8 cellular contexts compared by ENCODE assay signal in the genomic region with DNA sequence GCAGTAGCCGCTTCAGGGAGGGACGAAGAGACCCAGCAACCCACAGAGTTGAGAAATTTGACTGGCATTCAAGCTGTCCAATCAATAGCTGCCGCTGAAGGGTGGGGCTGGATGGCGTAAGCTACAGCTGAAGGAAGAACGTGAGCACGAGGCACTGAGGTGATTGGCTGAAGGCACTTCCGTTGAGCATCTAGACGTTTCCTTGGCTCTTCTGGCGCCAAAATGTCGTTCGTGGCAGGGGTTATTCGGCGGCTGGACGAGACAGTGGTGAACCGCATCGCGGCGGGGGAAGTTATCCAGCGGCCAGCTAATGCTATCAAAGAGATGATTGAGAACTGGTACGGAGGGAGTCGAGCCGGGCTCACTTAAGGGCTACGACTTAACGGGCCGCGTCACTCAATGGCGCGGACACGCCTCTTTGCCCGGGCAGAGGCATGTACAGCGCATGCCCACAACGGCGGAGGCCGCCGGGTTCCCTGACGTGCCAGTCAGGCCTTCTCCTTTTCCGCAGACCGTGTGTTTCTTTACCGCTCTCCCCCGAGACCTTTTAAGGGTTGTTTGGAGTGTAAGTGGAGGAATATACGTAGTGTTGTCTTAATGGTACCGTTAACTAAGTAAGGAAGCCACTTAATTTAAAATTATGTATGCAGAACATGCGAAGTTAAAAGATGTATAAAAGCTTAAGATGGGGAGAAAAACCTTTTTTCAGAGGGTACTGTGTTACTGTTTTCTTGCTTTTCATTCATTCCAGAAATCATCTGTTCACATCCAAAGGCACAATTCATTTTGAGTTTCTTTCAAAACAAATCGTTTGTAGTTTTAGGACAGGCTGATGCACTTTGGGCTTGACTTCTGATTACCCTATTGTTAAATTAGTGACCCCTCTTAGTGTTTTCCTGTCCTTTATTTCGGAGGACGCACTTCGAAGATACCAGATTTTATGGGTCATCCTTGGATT. TPM values are rescaled to one million over a fixed set of nuclear protein-coding genes. Genes with fewer than 3 reads are reported as not detected.
DNase-seq lines count a peak whose midpoint lies in the region; TF ChIP-seq lines count a peak whose summit lies in the region.

A gene (plus strand): TSS at position 193 of the 958 bp plus-strand sequence. CDS start 30 bp downstream, at position 223.

- H3K27me3 ChIP-seq in H7 (ENCODE audit: control insufficient read depth, insufficient read depth, low read length) (no peaks in the 10 kb centered on the region), MM.1S (replicated peaks; ENCODE audit: insufficient read depth, low read length) (no peaks in the 10 kb centered on the region), parathyroid adenoma (ENCODE audit: control insufficient read depth, insufficient read depth, low read length) (no peaks in the 10 kb centered on the region)

- peaks cover 6% of the 10 kb centered on the region; the same call in 1 of the 2 replicates for H3K36me3 ChIP-seq in H7 (replicated peaks; ENCODE audit: control insufficient read depth, insufficient read depth, low read length)
- H3K36me3 ChIP-seq in MM.1S (replicated peaks; ENCODE audit: insufficient read depth, low read length): peaks cover 15% of the 10 kb centered on the region
- no peaks in the 10 kb centered on the region for H3K36me3 ChIP-seq in parathyroid adenoma (ENCODE audit: control insufficient read depth, insufficient read depth, low read length)

- peaks cover 6% of the 10 kb centered on the region; the same call in 1 of the 2 replicates for H3K4me1 ChIP-seq in MM.1S (ENCODE audit: low read length)
- peaks cover 20% of the 10 kb centered on the region for H3K4me1 ChIP-seq in parathyroid adenoma

- H3K4me2 ChIP-seq in MM.1S (ENCODE audit: low read depth, low read length) (peak within 1 kb of the TSS; percentile 79), parathyroid adenoma (ENCODE audit: low read length) (peak within 1 kb of the TSS; percentile 97)

- no peaks in the 10 kb centered on the region for H3K9me3 Mint-ChIP-seq in type B pancreatic cell

- H3K9me3 ChIP-seq in MM.1S (replicated peaks; ENCODE audit: insufficient read depth, low read length) (no peaks in the 10 kb centered on the region), parathyroid adenoma (ENCODE audit: control insufficient read depth, low read length) (no peaks in the 10 kb centered on the region)

- H3K36me3 Mint-ChIP-seq in type B pancreatic cell: peaks cover 32% of the 10 kb centered on the region

- H3K79me2 ChIP-seq in MM.1S (ENCODE audit: low read length) (peaks cover 29% of the 10 kb centered on the region), parathyroid adenoma (peaks cover 31% of the 10 kb centered on the region)

- no peaks in the 10 kb centered on the region for H3K9me2 ChIP-seq in MM.1S (replicated peaks; ENCODE audit: insufficient read depth, low read length)

- H3K4me3 Mint-ChIP-seq in type B pancreatic cell: no peak within 1 kb of the TSS

- H3F3A ChIP-seq in MM.1S (ENCODE audit: insufficient read depth, low read length): no peaks in the 10 kb centered on the region

- H3K9ac ChIP-seq in MM.1S (ENCODE audit: low read length): peak within 1 kb of the TSS; percentile 78
- peak within 1 kb of the TSS; percentile 92 for H3K9ac ChIP-seq in parathyroid adenoma

- DNase-seq in ELF-1 (ENCODE audit: low read depth, low spot score) (peak; percentile 100), H7 (peak; percentile 85), MM.1S (peak; percentile 100), glomerular visceral epithelial cell (ENCODE audit: extremely low spot score) (peak; percentile 100), type B pancreatic cell (ENCODE audit: extremely low spot score, unreplicated experiment) (peak; percentile 98)
- peak; percentile 97 for DNase-seq in activated effector memory CD4-positive, alpha-beta T cell treated with Interleukin-2 at 50 U/mL for 16 hours
- no peak for DNase-seq in stimulated activated naive CD4-positive, alpha-beta T cell treated with Interleukin-2 at 50 U/mL for 16 hours (lab: John Stamatoyannopoulos, UW)

- peaks cover 10% of the 10 kb centered on the region for H3K4me1 Mint-ChIP-seq in type B pancreatic cell (ENCODE audit: unreplicated experiment)

- H3K27ac ChIP-seq in MM.1S (ENCODE audit: low read length): peak within 1 kb of the TSS; percentile 88
- H3K27ac ChIP-seq in parathyroid adenoma: peak within 1 kb of the TSS; percentile 98

- H3K27me3 Mint-ChIP-seq in type B pancreatic cell: no peaks in the 10 kb centered on the region

- H4K20me1 ChIP-seq in MM.1S (ENCODE audit: insufficient read depth, low read length): no peaks in the 10 kb centered on the region

- peak within 1 kb of the TSS; percentile 76 for H3K4me3 ChIP-seq in H7 (ENCODE audit: insufficient read depth, low read depth, low read length)
- H3K4me3 ChIP-seq in MM.1S (ENCODE audit: low read length): peak within 1 kb of the TSS; percentile 75
- H3K4me3 ChIP-seq in parathyroid adenoma (ENCODE audit: low read depth, low read length): peak within 1 kb of the TSS; percentile 89

- TF ChIP-seq CTCF in MM.1S (IDR thresholded peaks at IDR 0.05; ENCODE audit: low read length) (no peak), parathyroid adenoma (IDR thresholded peaks at IDR 0.05) (no peak), type B pancreatic cell (conservative IDR thresholded peaks at IDR 0.05) (no peak)

- H2AFZ ChIP-seq in MM.1S (ENCODE audit: low read length) (peak within 1 kb of the TSS; percentile 76), parathyroid adenoma (peak within 1 kb of the TSS; percentile 96)

- H3K27ac Mint-ChIP-seq in type B pancreatic cell: no peak within 1 kb of the TSS

RNA-seq across cellular contexts. Expression of the gene that starts here (rescaled TPM):
- 46.4 and 55.7 TPM in 2 replicates for total RNA-seq in H7 (2014; rRNA removed; shearing (Covaris generic))
- total RNA-seq in type B pancreatic cell (ENCODE audit: low replicate concordance): 29.5 and 41.0 TPM in 2 replicates
